ENCODE assay signal across 8 cellular contexts in genomic region chr6:31462026-31462963, GRCh38. TPM values are rescaled to one million over a fixed set of nuclear protein-coding genes. Genes with fewer than 3 reads are reported as not detected.
DNase-seq lines count a peak whose midpoint lies in the region; ATAC-seq and TF ChIP-seq lines count a peak whose summit lies in the region.

No MANE protein-coding gene starts in this region.

- H3K27ac ChIP-seq in CD4-positive, alpha-beta T cell (ENCODE audit: low read depth, low read length), result peak overlapping the region; percentile 91
- H3K27ac ChIP-seq in HUES64 (ENCODE audit: low read depth, low read length), result no peak overlapping the region

- intact Hi-C loops in CD4-positive, alpha-beta T cell (cut with DNase I, micrococcal nuclease), result loop anchor here in 1 of 2 experiments (5.0 kb wide), 1 partner anchor 35 kb away; the partner anchor contains the start of gene MICB

- no peaks in the 10 kb centered on the region for H3K27me3 ChIP-seq in CD4-positive, alpha-beta T cell (ENCODE audit: control insufficient read depth, insufficient read depth, low read length)
- peaks cover 8% of the 10 kb centered on the region; the same call in 1 of the 2 replicates for H3K27me3 ChIP-seq in HUES64 (ENCODE audit: insufficient read depth, low read length)

- ATAC-seq in CD4-positive, alpha-beta T cell (ENCODE audit: poor library complexity), result no peak
- ATAC-seq in natural killer cell treated with Interleukin-12 subunit alpha and Interleukin-12 subunit beta and Interleukin-15 and Interleukin-18, amount 100 ng/mL, for 72 hours, result peak in 1 of 2 donors; percentile 36
- no peak for ATAC-seq in HG03565 (IDR thresholded peaks at IDR 0.05; ENCODE audit: unreplicated experiment)

- H3K9me3 Mint-ChIP-seq in CD4-positive, alpha-beta T cell, result no peaks in the 10 kb centered on the region
- H3K9me3 Mint-ChIP-seq in natural killer cell treated with Interleukin-12 subunit alpha and Interleukin-12 subunit beta and Interleukin-15 and Interleukin-18, amount 100 ng/mL, for 72 hours, result no peaks in the 10 kb centered on the region

- H3K36me3 Mint-ChIP-seq in CD4-positive, alpha-beta T cell (ENCODE audit: low read depth), result peaks cover 48% of the 10 kb centered on the region
- H3K36me3 Mint-ChIP-seq in natural killer cell treated with Interleukin-12 subunit alpha and Interleukin-12 subunit beta and Interleukin-15 and Interleukin-18, amount 100 ng/mL, for 72 hours, result peaks cover 23% of the 10 kb centered on the region

- H3K4me1 ChIP-seq in HUES64 (ENCODE audit: insufficient read depth, low read length), result peaks cover 6% of the 10 kb centered on the region; the same call in 1 of the 2 replicates

- TF ChIP-seq CTCF in CD4-positive, alpha-beta T cell (IDR thresholded peaks at IDR 0.05), result no peak

- WGBS in HUES64, result 63% methylated on average over 11 of the region's 11 CpGs

- peak overlapping the region; percentile 48 for H3K4me3 ChIP-seq in HUES64 (ENCODE audit: low read length)

- no peak for DNase-seq in CD4-positive, alpha-beta T cell
- peak; percentile 24 for DNase-seq in dermis blood vessel endothelial cell
- no peak for DNase-seq in natural killer cell treated with Interleukin-12 subunit alpha and Interleukin-12 subunit beta and Interleukin-15 and Interleukin-18, amount 100 ng/mL, for 72 hours (ENCODE audit: low spot score)
- DNase-seq in erythroblast (lab: John Stamatoyannopoulos, UW), result no peak
- no peak for DNase-seq in NCI-H1436 (lab: John Stamatoyannopoulos, UW)
- DNase-seq in NCI-H82 treated with DMSO at 0.1 percent for 48 hours (lab: John Stamatoyannopoulos, UW; ENCODE audit: unreplicated experiment), result no peak

- CTCF ChIA-PET in CD4-positive, alpha-beta T cell (lab: Charles Lee), result interaction anchor here (0.6 to 1.7 kb wide), 4 partner anchors 10 to 95 kb away, joined by 3 to 7 read pairs (median 4); no protein-coding TSS in a partner anchor

- H3K4me3 Mint-ChIP-seq in CD4-positive, alpha-beta T cell, result peak overlapping the region; percentile 99
- peak overlapping the region; percentile 100 for H3K4me3 Mint-ChIP-seq in natural killer cell treated with Interleukin-12 subunit alpha and Interleukin-12 subunit beta and Interleukin-15 and Interleukin-18, amount 100 ng/mL, for 72 hours

- H3K36me3 ChIP-seq in HUES64 (ENCODE audit: insufficient read depth, low read length), result no peaks in the 10 kb centered on the region

- H3K9me3 ChIP-seq in CD4-positive, alpha-beta T cell (ENCODE audit: control insufficient read depth, low read length), result no peaks in the 10 kb centered on the region
- H3K9me3 ChIP-seq in HUES64 (ENCODE audit: insufficient read depth, low read depth, low read length), result no peaks in the 10 kb centered on the region

- peaks cover 60% of the 10 kb centered on the region for H3K4me1 Mint-ChIP-seq in CD4-positive, alpha-beta T cell (ENCODE audit: low read depth)
- H3K4me1 Mint-ChIP-seq in natural killer cell treated with Interleukin-12 subunit alpha and Interleukin-12 subunit beta and Interleukin-15 and Interleukin-18, amount 100 ng/mL, for 72 hours (ENCODE audit: low read depth in 2 of 2), result peaks cover 51 to 53% of the 10 kb centered on the region in 2 donors

- peak overlapping the region; percentile 96 for H3K27ac Mint-ChIP-seq in CD4-positive, alpha-beta T cell
- H3K27ac Mint-ChIP-seq in natural killer cell treated with Interleukin-12 subunit alpha and Interleukin-12 subunit beta and Interleukin-15 and Interleukin-18, amount 100 ng/mL, for 72 hours, result peak overlapping the region; percentile 99

- TF ChIP-seq POLR2A in erythroblast (IDR thresholded peaks at IDR 0.05; ENCODE audit: low read length), result no peak

- POLR2A ChIA-PET in CD4-positive, alpha-beta T cell (lab: Charles Lee), result interaction anchor here (0.6 to 1.6 kb wide), 10 partner anchors 10 to 325 kb away, joined by 3 to 13 read pairs (median 4); partner anchors contain the start of genes ABHD16A and DDX39B

- 0 out of 2 replicates have a peak overlapping the region, but pooled peaks have one; percentile 10 for H3K9ac ChIP-seq in HUES64 (ENCODE audit: low read depth, low read length)

- peaks cover 9% of the 10 kb centered on the region for H3K27me3 Mint-ChIP-seq in CD4-positive, alpha-beta T cell
- peaks cover 0 to 3% of the 10 kb centered on the region in 2 donors for H3K27me3 Mint-ChIP-seq in natural killer cell treated with Interleukin-12 subunit alpha and Interleukin-12 subunit beta and Interleukin-15 and Interleukin-18, amount 100 ng/mL, for 72 hours

RNA-seq across cellular contexts. Expression of gene MICB, which starts 35.6 kb away (rescaled TPM):
- total RNA-seq in CD4-positive, alpha-beta T cell, result 10 to 100 TPM; 14.3 to 14.7 TPM
- 6.3 TPM for polyA plus RNA-seq in HUES64 (2013, experiment 1 of 2)
- 8.1 TPM for polyA plus RNA-seq in HUES64 (2013, experiment 2 of 2)
- 14.5 and 29.3 TPM in 2 replicates for total RNA-seq in dermis blood vessel endothelial cell
- 10 to 100 TPM; 34.9 to 37.4 TPM for total RNA-seq in natural killer cell treated with Interleukin-12 subunit alpha and Interleukin-12 subunit beta and Interleukin-15 and Interleukin-18, amount 100 ng/mL, for 72 hours

RNA-seq across cellular contexts. Expression of gene MICA, which starts 58.9 kb away (rescaled TPM):
- 10 to 100 TPM; 10.6 to 14.0 TPM for total RNA-seq in CD4-positive, alpha-beta T cell
- 11.3 TPM for polyA plus RNA-seq in HUES64 (2013, experiment 1 of 2)
- 15.2 TPM for polyA plus RNA-seq in HUES64 (2013, experiment 2 of 2)
- total RNA-seq in dermis blood vessel endothelial cell, result 40.3 and 57.9 TPM in 2 replicates
- 10 to 100 TPM; 14.2 to 16.9 TPM for total RNA-seq in natural killer cell treated with Interleukin-12 subunit alpha and Interleukin-12 subunit beta and Interleukin-15 and Interleukin-18, amount 100 ng/mL, for 72 hours
